14 cellular contexts compared by ENCODE assay signal in the genomic region with DNA sequence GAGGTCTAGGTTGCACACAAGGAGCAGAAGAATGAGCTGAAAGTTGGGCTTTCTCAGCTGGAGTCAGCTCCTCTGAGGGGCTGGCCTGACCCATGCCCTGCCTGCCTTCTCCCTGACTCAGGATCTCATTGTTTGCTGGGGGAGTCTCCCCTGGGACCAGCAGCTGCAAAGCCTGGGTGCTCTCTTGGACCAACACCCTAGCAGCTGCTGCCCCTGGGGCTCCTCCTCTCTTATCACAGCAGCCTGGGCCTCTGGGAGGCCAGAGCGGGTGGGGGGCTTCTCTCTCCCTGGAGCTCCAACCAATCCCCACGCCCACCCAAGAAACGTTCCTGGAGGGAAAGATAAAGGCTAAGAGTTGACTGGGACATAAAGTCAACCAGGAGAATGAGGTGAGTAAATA. TPM values are rescaled to one million over a fixed set of nuclear protein-coding genes. Genes with fewer than 3 reads are reported as not detected.
DNase-seq lines count a peak whose midpoint lies in the region; ATAC-seq, FAIRE-seq and TF ChIP-seq lines count a peak whose summit lies in the region.
"Had no signal": no experiment of that assay in that cellular context is flagged by ENCODE, and none has a peak within 500 bp of the region (broad histone marks: within the 10 kb centered on the region; RNA-seq: fewer than 3 reads in every experiment).

No MANE protein-coding gene starts in this region.

- H3K27ac ChIP-seq in sigmoid colon, result no peak overlapping the region
- H3K27ac ChIP-seq: 22Rv1, thoracic aorta had no signal

- no peak for ATAC-seq in activated naive CD8-positive, alpha-beta T cell treated with anti-CD3 and anti-CD28 coated beads, Interleukin-2, amount 50 U/mL, for 24 hours
- ATAC-seq in natural killer cell treated with Interleukin-12 subunit alpha and Interleukin-12 subunit beta and Interleukin-15 and Interleukin-18, amount 100 ng/mL, for 72 hours, result no peak

- H3K36me3 ChIP-seq in sigmoid colon, result no peaks in the 10 kb centered on the region
- H3K36me3 ChIP-seq: thoracic aorta had no signal

- peaks cover 0 to 8% (median 0%) of the 10 kb centered on the region in 4 donors for H3K9me3 ChIP-seq in sigmoid colon

- peaks cover 14% of the 10 kb centered on the region for H3K9me3 Mint-ChIP-seq in activated naive CD8-positive, alpha-beta T cell treated with anti-CD3 and anti-CD28 coated beads, Interleukin-2, amount 50 U/mL, for 24 hours
- peaks cover 14% of the 10 kb centered on the region for H3K9me3 Mint-ChIP-seq in natural killer cell treated with Interleukin-12 subunit alpha and Interleukin-12 subunit beta and Interleukin-15 and Interleukin-18, amount 100 ng/mL, for 72 hours

- H3K4me3 ChIP-seq in sigmoid colon, result no peak overlapping the region
- H3K4me3 ChIP-seq: lung, thoracic aorta had no signal

- H3K36me3 Mint-ChIP-seq in activated naive CD8-positive, alpha-beta T cell treated with anti-CD3 and anti-CD28 coated beads, Interleukin-2, amount 50 U/mL, for 24 hours (ENCODE audit: low read depth), result peaks cover 7% of the 10 kb centered on the region
- peaks cover 10% of the 10 kb centered on the region for H3K36me3 Mint-ChIP-seq in natural killer cell treated with Interleukin-12 subunit alpha and Interleukin-12 subunit beta and Interleukin-15 and Interleukin-18, amount 100 ng/mL, for 72 hours

- WGBS in sigmoid colon, 2 donors, result 14 to 49% methylated on average over 3 of the region's 3 CpGs

- H3K4me1 Mint-ChIP-seq in activated naive CD8-positive, alpha-beta T cell treated with anti-CD3 and anti-CD28 coated beads, Interleukin-2, amount 50 U/mL, for 24 hours, result peaks cover 64% of the 10 kb centered on the region
- peaks cover 57 to 60% of the 10 kb centered on the region in 2 donors for H3K4me1 Mint-ChIP-seq in natural killer cell treated with Interleukin-12 subunit alpha and Interleukin-12 subunit beta and Interleukin-15 and Interleukin-18, amount 100 ng/mL, for 72 hours (ENCODE audit: low read depth in 2 of 2)

- no peak overlapping the region for H3K4me3 Mint-ChIP-seq in activated naive CD8-positive, alpha-beta T cell treated with anti-CD3 and anti-CD28 coated beads, Interleukin-2, amount 50 U/mL, for 24 hours
- H3K4me3 Mint-ChIP-seq in natural killer cell treated with Interleukin-12 subunit alpha and Interleukin-12 subunit beta and Interleukin-15 and Interleukin-18, amount 100 ng/mL, for 72 hours, result peak overlapping the region; percentile 59
- H3K4me3 Mint-ChIP-seq: dendritic cell treated with granulocyte-macrophage colony-stimulating factor and Interleukin-4, amounts not matched to agents 40 ng/mL and 50 ng/mL, for 4 days had no signal

- H3K27ac Mint-ChIP-seq in activated naive CD8-positive, alpha-beta T cell treated with anti-CD3 and anti-CD28 coated beads, Interleukin-2, amount 50 U/mL, for 24 hours, result peak overlapping the region; percentile 78
- H3K27ac Mint-ChIP-seq in natural killer cell treated with Interleukin-12 subunit alpha and Interleukin-12 subunit beta and Interleukin-15 and Interleukin-18, amount 100 ng/mL, for 72 hours, result peak overlapping the region; percentile 50 to 80
- H3K27ac Mint-ChIP-seq: dendritic cell treated with granulocyte-macrophage colony-stimulating factor and Interleukin-4, amounts not matched to agents 40 ng/mL and 50 ng/mL, for 4 days had no signal

- H3K4me1 ChIP-seq in sigmoid colon, result no peaks in the 10 kb centered on the region

- no peaks in the 10 kb centered on the region for H3K27me3 ChIP-seq in sigmoid colon

- intact Hi-C loops in sigmoid colon (cut with DNase I), result no loop called here

- DNase-seq in NCI-H345 (lab: John Stamatoyannopoulos, UW) (peak; percentile 22), NCI-H345 treated with DMSO at 0.1 percent for 48 hours (lab: John Stamatoyannopoulos, UW; ENCODE audit: unreplicated experiment) (no peak), GM19239 (ENCODE audit: insufficient read length, low spot score) (no peak), germinal center (ENCODE audit: low spot score) (no peak), NCI-H2107 treated with DMSO at 0.1 percent for 48 hours (lab: John Stamatoyannopoulos, UW; ENCODE audit: unreplicated experiment) (no peak), sigmoid colon (no peak)
- no peak for DNase-seq in activated naive CD8-positive, alpha-beta T cell treated with anti-CD3 and anti-CD28 coated beads, Interleukin-2, amount 50 U/mL, for 24 hours
- no peak for DNase-seq in natural killer cell treated with Interleukin-12 subunit alpha and Interleukin-12 subunit beta and Interleukin-15 and Interleukin-18, amount 100 ng/mL, for 72 hours (ENCODE audit: low spot score)
- DNase-seq: amygdala had no signal

- no peak for TF ChIP-seq POLR2A in sigmoid colon (IDR thresholded peaks at IDR 0.05)

- TF ChIP-seq EP300 in sigmoid colon (IDR thresholded peaks at IDR 0.05), result no peak

- FAIRE-seq in GM19239 (lab: Jason Lieb, UNC), result peak; percentile 81
- FAIRE-seq: D721Med had no signal

- H3K27me3 Mint-ChIP-seq in activated naive CD8-positive, alpha-beta T cell treated with anti-CD3 and anti-CD28 coated beads, Interleukin-2, amount 50 U/mL, for 24 hours, result no peaks in the 10 kb centered on the region
- no peaks in the 10 kb centered on the region for H3K27me3 Mint-ChIP-seq in natural killer cell treated with Interleukin-12 subunit alpha and Interleukin-12 subunit beta and Interleukin-15 and Interleukin-18, amount 100 ng/mL, for 72 hours

- no peak for TF ChIP-seq CTCF in sigmoid colon (IDR thresholded peaks at IDR 0.05)

RNA-seq across cellular contexts. Expression of a gene that starts 1.6 kb away (rescaled TPM):
- total RNA-seq in natural killer cell treated with Interleukin-12 subunit alpha and Interleukin-12 subunit beta and Interleukin-15 and Interleukin-18, amount 100 ng/mL, for 72 hours, result 1 to 10 TPM; 3.4 to 6.6 TPM
- total RNA-seq in sigmoid colon, result 10 to 100 TPM in 2 of 4 donors, 1 to 10 TPM in 2; 7.5 to 83.5 (median 9.7) TPM
- polyA plus RNA-seq in sigmoid colon, result 100 to 1,000 TPM in 2 of 3 donors, 10 to 100 TPM in 1; 90.1 to 713 (median 228) TPM

RNA-seq across cellular contexts. Expression of a gene that starts 34.9 kb away (rescaled TPM):
- total RNA-seq in natural killer cell treated with Interleukin-12 subunit alpha and Interleukin-12 subunit beta and Interleukin-15 and Interleukin-18, amount 100 ng/mL, for 72 hours, result 100 to 1,000 TPM; 163 to 165 TPM
- total RNA-seq in sigmoid colon, result 10 to 100 TPM; 60.1 to 86.9 (median 71.8) TPM
- polyA plus RNA-seq in sigmoid colon, result 10 to 100 TPM; 52.9 to 95.7 (median 79.3) TPM
